Comparison of ENCODE assay signal across 1 cellular context in genomic region chr2:172427990-172428840, GRCh38.
TF ChIP-seq lines count a peak whose summit lies in the region.

No MANE protein-coding gene starts in this region.

TF ChIP-seq in HepG2, 621 proteins besides CTCF, POLR2A, EP300 and RAD21 (continued from another document and continues in another):
- no peak for TF ChIP-seq KIAA2018 (CRISPR knock-in tag; IDR thresholded peaks at IDR 0.05; ENCODE audit: borderline replicate concordance)
- TF ChIP-seq FLYWCH1 (CRISPR knock-in tag; IDR thresholded peaks at IDR 0.05), result no peak
- no peak for TF ChIP-seq ZNF839 (CRISPR knock-in tag; IDR thresholded peaks at IDR 0.05; ENCODE audit: borderline replicate concordance)
- TF ChIP-seq ZNF652 (CRISPR knock-in tag; IDR thresholded peaks at IDR 0.05; ENCODE audit: borderline replicate concordance, low read depth), result peak; percentile 93
- no peak for TF ChIP-seq NFIB (CRISPR knock-in tag; IDR thresholded peaks at IDR 0.05; ENCODE audit: borderline replicate concordance)
- TF ChIP-seq, protein P1, sequence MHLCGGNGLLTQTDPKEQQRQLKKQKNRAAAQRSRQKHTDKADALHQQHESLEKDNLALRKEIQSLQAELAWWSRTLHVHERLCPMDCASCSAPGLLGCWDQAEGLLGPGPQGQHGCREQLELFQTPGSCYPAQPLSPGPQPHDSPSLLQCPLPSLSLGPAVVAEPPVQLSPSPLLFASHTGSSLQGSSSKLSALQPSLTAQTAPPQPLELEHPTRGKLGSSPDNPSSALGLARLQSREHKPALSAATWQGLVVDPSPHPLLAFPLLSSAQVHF (CRISPR knock-in tag; IDR thresholded peaks at IDR 0.05), result no peak
- TF ChIP-seq SRF (IDR thresholded peaks at IDR 0.05; ENCODE audit: low read depth, low read length), result no peak
- no peak for TF ChIP-seq ZNF629 (CRISPR knock-in tag; conservative IDR thresholded peaks at IDR 0.05)
- no peak; the same call in 1 of the 2 replicates for TF ChIP-seq ZNF761 (CRISPR knock-in tag; conservative IDR thresholded peaks at IDR 0.05)
- TF ChIP-seq, protein P2, sequence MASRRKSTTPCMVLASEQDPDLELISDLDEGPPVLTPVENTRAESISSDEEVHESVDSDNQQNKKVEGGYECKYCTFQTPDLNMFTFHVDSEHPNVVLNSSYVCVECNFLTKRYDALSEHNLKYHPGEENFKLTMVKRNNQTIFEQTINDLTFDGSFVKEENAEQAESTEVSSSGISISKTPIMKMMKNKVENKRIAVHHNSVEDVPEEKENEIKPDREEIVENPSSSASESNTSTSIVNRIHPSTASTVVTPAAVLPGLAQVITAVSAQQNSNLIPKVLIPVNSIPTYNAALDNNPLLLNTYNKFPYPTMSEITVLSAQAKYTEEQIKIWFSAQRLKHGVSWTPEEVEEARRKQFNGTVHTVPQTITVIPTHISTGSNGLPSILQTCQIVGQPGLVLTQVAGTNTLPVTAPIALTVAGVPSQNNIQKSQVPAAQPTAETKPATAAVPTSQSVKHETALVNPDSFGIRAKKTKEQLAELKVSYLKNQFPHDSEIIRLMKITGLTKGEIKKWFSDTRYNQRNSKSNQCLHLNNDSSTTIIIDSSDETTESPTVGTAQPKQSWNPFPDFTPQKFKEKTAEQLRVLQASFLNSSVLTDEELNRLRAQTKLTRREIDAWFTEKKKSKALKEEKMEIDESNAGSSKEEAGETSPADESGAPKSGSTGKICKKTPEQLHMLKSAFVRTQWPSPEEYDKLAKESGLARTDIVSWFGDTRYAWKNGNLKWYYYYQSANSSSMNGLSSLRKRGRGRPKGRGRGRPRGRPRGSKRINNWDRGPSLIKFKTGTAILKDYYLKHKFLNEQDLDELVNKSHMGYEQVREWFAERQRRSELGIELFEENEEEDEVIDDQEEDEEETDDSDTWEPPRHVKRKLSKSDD (CRISPR knock-in tag; IDR thresholded peaks at IDR 0.05; ENCODE audit: low read depth), result peak; percentile 32; the same call in 1 of the 2 replicates
- no peak; the same call in 1 of the 2 replicates for TF ChIP-seq ZBTB42 (CRISPR knock-in tag; IDR thresholded peaks at IDR 0.05)
- TF ChIP-seq ERF (CRISPR knock-in tag; IDR thresholded peaks at IDR 0.05), result no peak
- TF ChIP-seq ZNF703 (CRISPR knock-in tag; IDR thresholded peaks at IDR 0.05; ENCODE audit: borderline replicate concordance), result no peak; the same call in 1 of the 2 replicates
- TF ChIP-seq AGO2 (optimal IDR thresholded peaks at IDR 0.05; ENCODE audit: low read depth, low read length), result peak; percentile 18
- TF ChIP-seq ZNF891 (CRISPR knock-in tag; IDR thresholded peaks at IDR 0.05), result no peak
- TF ChIP-seq SOX5 (CRISPR knock-in tag; IDR thresholded peaks at IDR 0.05; ENCODE audit: borderline replicate concordance), result no peak
- TF ChIP-seq ZNF460 (CRISPR knock-in tag; IDR thresholded peaks at IDR 0.05; ENCODE audit: borderline replicate concordance), result no peak
- no peak for TF ChIP-seq DMTF1 (CRISPR knock-in tag; IDR thresholded peaks at IDR 0.05)
- no peak; the same call in 1 of the 2 replicates for TF ChIP-seq GFI1 (CRISPR knock-in tag; IDR thresholded peaks at IDR 0.05; ENCODE audit: borderline replicate concordance)
- peak; percentile 49; the same call in 1 of the 2 replicates for TF ChIP-seq RORA (CRISPR knock-in tag; IDR thresholded peaks at IDR 0.05)
- no peak for TF ChIP-seq HDAC6 (IDR thresholded peaks at IDR 0.05; ENCODE audit: low read depth, low read length)
- TF ChIP-seq ZIK1 (CRISPR knock-in tag; IDR thresholded peaks at IDR 0.05; ENCODE audit: borderline replicate concordance, low read depth), result no peak; the same call in 1 of the 2 replicates
- peak; percentile 51; the same call in 1 of the 2 replicates for TF ChIP-seq ZSCAN25 (CRISPR knock-in tag; IDR thresholded peaks at IDR 0.05)
- TF ChIP-seq, protein P3, sequence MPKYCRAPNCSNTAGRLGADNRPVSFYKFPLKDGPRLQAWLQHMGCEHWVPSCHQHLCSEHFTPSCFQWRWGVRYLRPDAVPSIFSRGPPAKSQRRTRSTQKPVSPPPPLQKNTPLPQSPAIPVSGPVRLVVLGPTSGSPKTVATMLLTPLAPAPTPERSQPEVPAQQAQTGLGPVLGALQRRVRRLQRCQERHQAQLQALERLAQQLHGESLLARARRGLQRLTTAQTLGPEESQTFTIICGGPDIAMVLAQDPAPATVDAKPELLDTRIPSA (CRISPR knock-in tag; IDR thresholded peaks at IDR 0.05; ENCODE audit: borderline replicate concordance), result no peak
- TF ChIP-seq ZNF276 (CRISPR knock-in tag; IDR thresholded peaks at IDR 0.05; ENCODE audit: low read depth), result no peak
- TF ChIP-seq NR2F1 (CRISPR knock-in tag; IDR thresholded peaks at IDR 0.05), result no peak
- TF ChIP-seq ZNF616 (CRISPR knock-in tag; IDR thresholded peaks at IDR 0.05; ENCODE audit: low read depth), result no peak
- TF ChIP-seq ZNF12 (CRISPR knock-in tag; IDR thresholded peaks at IDR 0.05), result peak; percentile 6; the same call in 1 of the 2 replicates
- TF ChIP-seq ZNF30 (CRISPR knock-in tag; IDR thresholded peaks at IDR 0.05), result no peak
- TF ChIP-seq RFX1 (IDR thresholded peaks at IDR 0.05), result no peak
- no peak for TF ChIP-seq REPIN1 (CRISPR knock-in tag; IDR thresholded peaks at IDR 0.05; ENCODE audit: borderline replicate concordance, low read depth)
- TF ChIP-seq, protein P4, sequence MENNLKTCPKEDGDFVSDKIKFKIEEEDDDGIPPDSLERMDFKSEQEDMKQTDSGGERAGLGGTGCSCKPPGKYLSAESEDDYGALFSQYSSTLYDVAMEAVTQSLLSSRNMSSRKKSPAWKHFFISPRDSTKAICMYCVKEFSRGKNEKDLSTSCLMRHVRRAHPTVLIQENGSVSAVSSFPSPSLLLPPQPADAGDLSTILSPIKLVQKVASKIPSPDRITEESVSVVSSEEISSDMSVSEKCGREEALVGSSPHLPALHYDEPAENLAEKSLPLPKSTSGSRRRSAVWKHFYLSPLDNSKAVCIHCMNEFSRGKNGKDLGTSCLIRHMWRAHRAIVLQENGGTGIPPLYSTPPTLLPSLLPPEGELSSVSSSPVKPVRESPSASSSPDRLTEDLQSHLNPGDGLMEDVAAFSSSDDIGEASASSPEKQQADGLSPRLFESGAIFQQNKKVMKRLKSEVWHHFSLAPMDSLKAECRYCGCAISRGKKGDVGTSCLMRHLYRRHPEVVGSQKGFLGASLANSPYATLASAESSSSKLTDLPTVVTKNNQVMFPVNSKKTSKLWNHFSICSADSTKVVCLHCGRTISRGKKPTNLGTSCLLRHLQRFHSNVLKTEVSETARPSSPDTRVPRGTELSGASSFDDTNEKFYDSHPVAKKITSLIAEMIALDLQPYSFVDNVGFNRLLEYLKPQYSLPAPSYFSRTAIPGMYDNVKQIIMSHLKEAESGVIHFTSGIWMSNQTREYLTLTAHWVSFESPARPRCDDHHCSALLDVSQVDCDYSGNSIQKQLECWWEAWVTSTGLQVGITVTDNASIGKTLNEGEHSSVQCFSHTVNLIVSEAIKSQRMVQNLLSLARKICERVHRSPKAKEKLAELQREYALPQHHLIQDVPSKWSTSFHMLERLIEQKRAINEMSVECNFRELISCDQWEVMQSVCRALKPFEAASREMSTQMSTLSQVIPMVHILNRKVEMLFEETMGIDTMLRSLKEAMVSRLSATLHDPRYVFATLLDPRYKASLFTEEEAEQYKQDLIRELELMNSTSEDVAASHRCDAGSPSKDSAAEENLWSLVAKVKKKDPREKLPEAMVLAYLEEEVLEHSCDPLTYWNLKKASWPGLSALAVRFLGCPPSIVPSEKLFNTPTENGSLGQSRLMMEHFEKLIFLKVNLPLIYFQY (CRISPR knock-in tag; IDR thresholded peaks at IDR 0.05; ENCODE audit: borderline replicate concordance), result no peak
- TF ChIP-seq ZNF660 (CRISPR knock-in tag; IDR thresholded peaks at IDR 0.05; ENCODE audit: borderline replicate concordance, low read depth), result no peak
